ENCODE assay signal across 27 cellular contexts in the genomic region with DNA sequence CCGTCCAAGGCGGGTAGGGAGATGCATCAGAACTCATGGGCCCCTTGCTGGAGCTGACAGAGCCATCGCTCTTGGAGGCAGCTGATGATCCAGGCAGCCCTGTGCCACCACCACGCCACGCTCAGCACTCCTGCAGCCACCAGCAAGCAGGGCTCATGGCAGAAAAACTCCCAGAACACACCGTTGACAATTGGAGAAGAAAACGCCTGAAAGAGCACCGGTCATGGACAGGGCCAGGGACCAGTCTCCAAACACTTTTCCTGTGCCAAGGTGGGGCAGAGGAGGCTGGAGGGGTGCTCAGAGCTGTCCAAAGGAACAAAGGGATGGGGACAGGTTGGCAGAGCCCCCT.
"Had no signal": no experiment of that assay in that cellular context is flagged by ENCODE, and none has a peak within 500 bp of the region (broad histone marks: within the 10 kb centered on the region; RNA-seq: fewer than 3 reads in every experiment).

No MANE protein-coding gene starts in this region.

- H2AFZ ChIP-seq: hepatocyte, parathyroid adenoma had no signal

- H3K27me3 ChIP-seq: hepatocyte, right atrium auricular region, upper lobe of left lung had no signal

- H3K4me3 ChIP-seq: dorsolateral prefrontal cortex, gastroesophageal sphincter, heart left ventricle, hepatocyte, left lung, prostate gland, right atrium auricular region, thoracic aorta, tibial nerve, upper lobe of left lung had no signal

- H3K27ac Mint-ChIP-seq: naive thymus-derived CD8-positive, alpha-beta T cell; stimulated activated naive B cell treated with anti-CD40 and anti-IgM and Interleukin-4, amounts not matched to agents 10 μg/mL and 1 μg/mL and 100 μg/mL, for 72 hours; stimulated activated naive CD8-positive, alpha-beta T cell treated with anti-CD3 and anti-CD28 coated beads, Interleukin-15, Interleukin-2, amounts not matched to agents 100 ng/mL and 50 ng/mL, for 24 hours had no signal

- DNase-seq: effector CD4-positive, alpha-beta T cell; foreskin fibroblast; heart left ventricle; left cardiac atrium; left lung; mammary epithelial cell; mesendoderm; naive thymus-derived CD8-positive, alpha-beta T cell; small intestine; stimulated activated CD4-positive, alpha-beta T cell treated with anti-CD3 and anti-CD28 coated beads, Interleukin-15, amount 100 ng/mL, for 24 hours; stimulated activated CD4-positive, alpha-beta T cell treated with anti-CD3 and anti-CD28 coated beads, Interleukin-2, amount 100 ng/mL, for 48 hours; stimulated activated naive B cell treated with anti-CD40 and anti-IgM and Interleukin-4, amounts not matched to agents 10 μg/mL and 1 μg/mL and 100 μg/mL, for 72 hours had no signal

- H3K9ac ChIP-seq: parathyroid adenoma had no signal

- FAIRE-seq: colon, islet of Langerhans, small intestine, urothelium cell line had no signal

- H3K79me2 ChIP-seq: hepatocyte, parathyroid adenoma had no signal

- H3K36me3 ChIP-seq: gastroesophageal sphincter, heart left ventricle, left lung, prostate gland, right atrium auricular region, thoracic aorta, tibial nerve, upper lobe of left lung had no signal

- ATAC-seq: esophagus mucosa; gastroesophageal sphincter; heart left ventricle; left cardiac atrium; left lung; naive thymus-derived CD8-positive, alpha-beta T cell; stimulated activated naive B cell treated with anti-CD40 and anti-IgM and Interleukin-4, amounts not matched to agents 10 μg/mL and 1 μg/mL and 100 μg/mL, for 72 hours had no signal

- H3K4me1 ChIP-seq: gastroesophageal sphincter, heart left ventricle, left lung, parathyroid adenoma, prostate gland, right atrium auricular region, tibial nerve, upper lobe of left lung had no signal

- H3K27ac ChIP-seq: dorsolateral prefrontal cortex, epithelial cell of prostate, gastroesophageal sphincter, heart left ventricle, hepatocyte, left lung, parathyroid adenoma, prostate gland, right atrium auricular region, thoracic aorta, tibial nerve, upper lobe of left lung had no signal

- H3K4me3 Mint-ChIP-seq: naive thymus-derived CD8-positive, alpha-beta T cell; stimulated activated naive B cell treated with anti-CD40 and anti-IgM and Interleukin-4, amounts not matched to agents 10 μg/mL and 1 μg/mL and 100 μg/mL, for 72 hours; stimulated activated naive CD8-positive, alpha-beta T cell treated with anti-CD3 and anti-CD28 coated beads, Interleukin-15, Interleukin-2, amounts not matched to agents 100 ng/mL and 50 ng/mL, for 24 hours had no signal

- H3K4me1 Mint-ChIP-seq: naive thymus-derived CD8-positive, alpha-beta T cell; stimulated activated naive B cell treated with anti-CD40 and anti-IgM and Interleukin-4, amounts not matched to agents 10 μg/mL and 1 μg/mL and 100 μg/mL, for 72 hours had no signal

- H3K36me3 Mint-ChIP-seq: naive thymus-derived CD8-positive, alpha-beta T cell; stimulated activated naive B cell treated with anti-CD40 and anti-IgM and Interleukin-4, amounts not matched to agents 10 μg/mL and 1 μg/mL and 100 μg/mL, for 72 hours had no signal

- H3K9me3 ChIP-seq: heart left ventricle, left lung, prostate gland, right atrium auricular region, thoracic aorta had no signal

- H3K4me2 ChIP-seq: hepatocyte had no signal
